Comparison of ENCODE assay signal across 8 cellular contexts in the genomic region with DNA sequence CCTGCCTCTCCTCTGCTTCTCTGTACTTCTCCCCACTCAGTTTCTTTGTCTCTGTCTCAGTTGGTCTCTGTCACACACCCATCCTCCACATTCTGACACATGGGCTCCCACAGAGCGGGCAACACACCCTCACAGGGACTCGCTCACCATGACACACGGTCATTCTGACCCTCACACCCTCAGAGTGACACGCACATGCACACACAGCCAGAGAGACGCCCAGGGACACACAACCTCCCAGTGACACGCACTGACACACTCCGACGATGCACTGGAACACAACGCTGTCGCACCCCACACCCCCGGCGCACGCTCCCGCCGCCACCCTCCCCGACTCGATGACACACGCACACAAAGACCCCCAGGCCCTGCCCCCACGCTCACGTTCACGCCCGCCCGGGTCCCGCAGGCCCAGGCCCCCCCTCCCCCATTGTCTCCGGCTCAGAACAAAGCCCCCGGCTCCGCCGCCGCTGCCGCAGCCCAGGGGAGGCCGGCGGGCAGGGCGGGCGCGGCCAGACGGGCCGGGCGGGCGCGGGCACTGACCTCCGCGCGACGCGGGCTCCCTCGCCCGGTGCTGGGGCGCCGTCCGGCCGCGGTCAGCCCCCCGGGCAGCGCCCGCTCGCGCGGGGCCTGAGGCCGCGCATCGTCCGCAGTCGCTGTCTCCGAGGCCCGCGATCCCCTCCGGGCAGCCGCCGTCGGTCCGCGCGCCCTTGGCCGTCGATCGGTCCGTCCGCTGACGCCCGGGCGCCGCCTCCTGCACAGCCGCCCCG. TPM values are rescaled to one million over a fixed set of nuclear protein-coding genes. Genes with fewer than 3 reads are reported as not detected.
DNase-seq lines count a peak whose midpoint lies in the region; ATAC-seq and TF ChIP-seq lines count a peak whose summit lies in the region.

No MANE protein-coding gene starts in this region.

- peak; percentile 69 for DNase-seq in activated effector memory CD4-positive, alpha-beta T cell treated with anti-CD3 and anti-CD28 coated beads, Interleukin-2, amount 50 U/mL, for 16 hours
- DNase-seq in activated effector memory CD4-positive, alpha-beta T cell treated with Interleukin-2 at 50 U/mL for 16 hours = no peak
- DNase-seq in cardiac fibroblast (ENCODE audit: low read depth in 2 of 2) (no peak), memory B cell (ENCODE audit: low spot score in 2 of 2) (no peak), testis (no peak), NCI-H187 treated with DMSO at 0.1 percent for 48 hours (lab: John Stamatoyannopoulos, UW) (no peak)

- intact Hi-C loops in testis (cut with DNase I; ENCODE audit: low total_unique reads) = no loop called here

- H3K4me1 Mint-ChIP-seq in memory B cell = peaks cover 8% of the 10 kb centered on the region

- H3K4me1 ChIP-seq in testis = peaks cover 3% of the 10 kb centered on the region

- peak overlapping the region; percentile 22 to 23 for H3K4me3 ChIP-seq in cardiac fibroblast (replicated peaks in 1 of 2; ENCODE audit: low read depth in 2 of 2, low read length in 2 of 2)
- H3K4me3 ChIP-seq in testis = peak overlapping the region; percentile 26 to 45

- no peaks in the 10 kb centered on the region for H3K9me3 Mint-ChIP-seq in memory B cell

- H3K27me3 ChIP-seq in testis = no peaks in the 10 kb centered on the region

- TF ChIP-seq CTCF in cardiac fibroblast (IDR thresholded peaks at IDR 0.05; ENCODE audit: low read depth, low read length) = no peak
- TF ChIP-seq CTCF in testis (IDR thresholded peaks at IDR 0.05) = no peak

- 3 to 13% methylated on average over 5 to 47 of the region's 84 CpGs for WGBS in testis, 2 donors

- no peak for TF ChIP-seq POLR2A in testis (IDR thresholded peaks at IDR 0.05)

- H3K36me3 Mint-ChIP-seq in memory B cell = peaks cover 6% of the 10 kb centered on the region

- H3K9me3 ChIP-seq in testis = no peaks in the 10 kb centered on the region

- no peak overlapping the region for H3K27ac Mint-ChIP-seq in memory B cell

- ATAC-seq in memory B cell (ENCODE audit: low read depth) (peak; percentile 35), GM21515 (IDR thresholded peaks at IDR 0.05; ENCODE audit: unreplicated experiment) (no peak), GM18498 (IDR thresholded peaks at IDR 0.05; ENCODE audit: unreplicated experiment) (no peak)

- H3K4me3 Mint-ChIP-seq in memory B cell = no peak overlapping the region

- H3K27me3 Mint-ChIP-seq in memory B cell = peaks cover 11% of the 10 kb centered on the region

- no peak overlapping the region for H3K27ac ChIP-seq in testis

- no peaks in the 10 kb centered on the region for H3K36me3 ChIP-seq in testis (ENCODE audit: low read depth, missing control alignments)

RNA-seq across cellular contexts. Expression of a gene that starts 0.4 kb away (rescaled TPM):
- total RNA-seq in testis = 1 to 10 TPM; 7.1 to 8.8 TPM
- polyA plus RNA-seq in testis (ENCODE audit: insufficient read depth, low read depth, low replicate concordance) = 14.2 TPM

RNA-seq across cellular contexts. Expression of a gene that starts 27.9 kb away (rescaled TPM):
- total RNA-seq in testis = 10 to 100 TPM; 21.0 to 22.7 TPM
- polyA plus RNA-seq in testis (ENCODE audit: insufficient read depth, low read depth, low replicate concordance) = 49.5 TPM

RNA-seq across cellular contexts. Expression of a gene that starts 36.0 kb away (rescaled TPM):
- total RNA-seq in testis = 100 to 1,000 TPM; 134 to 151 TPM
- polyA plus RNA-seq in testis (ENCODE audit: insufficient read depth, low read depth, low replicate concordance) = 60.9 TPM

RNA-seq across cellular contexts. Expression of a gene that starts 43.2 kb away (rescaled TPM):
- 100 to 1,000 TPM; 123 to 210 TPM for total RNA-seq in testis
- polyA plus RNA-seq in testis (ENCODE audit: insufficient read depth, low read depth, low replicate concordance) = 389 TPM

RNA-seq across cellular contexts. Expression of a gene that starts 51.6 kb away (rescaled TPM):
- 100 to 1,000 TPM in 1 of 2 donors, 10 to 100 TPM in 1; 79.1 to 109 TPM for total RNA-seq in testis
- 122 TPM for polyA plus RNA-seq in testis (ENCODE audit: insufficient read depth, low read depth, low replicate concordance)
